Comparison of ENCODE assay signal across 1 cellular context in genomic region chr1:225939097-225939938, GRCh38.
TF ChIP-seq lines count a peak whose summit lies in the region.

No MANE protein-coding gene starts in this region.

TF ChIP-seq in WTC11, 78 proteins besides CTCF, POLR2A, EP300 and RAD21:
- TF ChIP-seq AFF4 (CRISPR knock-in tag; IDR thresholded peaks at IDR 0.05; ENCODE audit: borderline replicate concordance) (0 out of 2 replicates have a peak, but pooled peaks have one; percentile 25), FOXK1 (CRISPR knock-in tag; IDR thresholded peaks at IDR 0.05) (peak; percentile 30; the same call in 1 of the 2 replicates), SMAD3 (CRISPR knock-in tag; IDR thresholded peaks at IDR 0.05; ENCODE audit: borderline replicate concordance) (0 out of 2 replicates have a peak, but pooled peaks have one; percentile 25), SP1 (CRISPR knock-in tag; conservative IDR thresholded peaks at IDR 0.05) (peak; percentile 59; the same call in 1 of the 2 replicates), MAX (CRISPR knock-in tag; IDR thresholded peaks at IDR 0.05) (peak; percentile 61; the same call in 1 of the 2 replicates), HMGXB4 (CRISPR knock-in tag; IDR thresholded peaks at IDR 0.05) (peak; percentile 27; the same call in 1 of the 2 replicates), E2F1 (CRISPR knock-in tag; IDR thresholded peaks at IDR 0.05) (0 out of 2 replicates have a peak, but pooled peaks have one; percentile 19)
